ENCODE assay signal across 17 cellular contexts in the genomic region with DNA sequence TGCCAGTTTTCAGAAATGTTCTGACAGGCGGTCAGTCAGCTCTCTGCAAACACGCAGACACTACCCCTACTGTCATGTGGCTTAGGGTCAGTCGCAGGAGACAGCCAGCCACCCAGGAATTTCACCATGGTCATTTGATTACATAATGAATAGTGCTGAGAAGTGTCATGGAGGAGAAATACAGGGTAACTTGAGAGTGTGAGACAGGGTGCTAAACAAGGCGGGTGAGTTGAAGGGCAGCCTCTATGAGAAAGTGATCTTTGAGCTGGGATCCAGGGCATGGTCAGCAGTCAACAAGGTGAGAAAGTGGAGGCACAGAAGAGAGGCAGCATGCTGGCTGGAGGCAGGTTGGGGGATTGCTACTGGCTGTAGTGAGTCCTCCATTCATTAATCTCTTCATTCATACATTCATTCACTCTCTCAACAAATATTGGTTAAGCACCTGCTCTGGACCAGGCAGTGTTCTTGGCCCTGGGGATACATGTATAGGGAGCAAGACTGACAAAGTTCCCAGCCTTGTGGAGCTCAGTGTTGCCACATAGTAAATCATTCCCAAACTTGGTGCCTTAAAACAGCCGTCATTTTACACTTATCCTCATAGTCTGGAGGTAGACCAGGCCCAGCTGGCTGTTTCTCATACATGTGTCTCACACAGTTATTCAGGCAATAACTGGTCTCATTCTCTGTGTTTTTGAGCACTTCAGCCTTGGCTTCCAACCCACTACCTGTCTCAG.
"Had no signal": no experiment of that assay in that cellular context is flagged by ENCODE, and none has a peak within 500 bp of the region (broad histone marks: within the 10 kb centered on the region; RNA-seq: fewer than 3 reads in every experiment).

No MANE protein-coding gene starts in this region.

- DNase-seq: activated B cell treated with CpG ODN at 0.5 μM for 24 hours; activated CD4-positive, alpha-beta memory T cell treated with anti-CD3 and anti-CD28 coated beads for 36 hours; activated CD4-positive, alpha-beta T cell treated with anti-CD3 and anti-CD28 coated beads for 36 hours; activated gamma-delta T cell treated with Interleukin-2 at 50 U/mL for 16 hours; activated T-cell treated with anti-CD3 and anti-CD28 coated beads, Interleukin-2, amount 50 U/mL, for 1 hour; aorta; central memory CD4-positive, alpha-beta T cell; dermis blood vessel endothelial cell; effector CD8-positive, alpha-beta T cell; foreskin melanocyte; retina; stimulated activated CD4-positive, alpha-beta T cell treated with anti-CD3 and anti-CD28 coated beads, Interleukin-4, amount 100 ng/mL, for 24 hours; stimulated activated naive CD8-positive, alpha-beta T cell treated with anti-CD3 and anti-CD28 coated beads, Interleukin-15, Interleukin-2, amounts not matched to agents 100 U/mL and 50 U/mL, for 24 hours; T1000; upper lobe of right lung had no signal

- H3K9me3 ChIP-seq: upper lobe of right lung had no signal

- H3K4me3 ChIP-seq: upper lobe of right lung had no signal

- H3K4me1 ChIP-seq: upper lobe of right lung had no signal

- H3K27ac ChIP-seq: upper lobe of right lung had no signal

- H3K36me3 ChIP-seq: upper lobe of right lung had no signal

- FAIRE-seq: islet of Langerhans had no signal

- ATAC-seq: activated CD4-positive, alpha-beta T cell treated with anti-CD3 and anti-CD28 coated beads for 36 hours; natural killer cell treated with Interleukin-12 subunit alpha and Interleukin-12 subunit beta and Interleukin-15 and Interleukin-18, amount 100 ng/mL, for 72 hours; stimulated activated naive CD8-positive, alpha-beta T cell treated with anti-CD3 and anti-CD28 coated beads, Interleukin-15, Interleukin-2, amounts not matched to agents 100 U/mL and 50 U/mL, for 24 hours; upper lobe of right lung had no signal

- H3K27me3 ChIP-seq: upper lobe of right lung had no signal
